ENCODE assay signal across 24 cellular contexts in the genomic region with DNA sequence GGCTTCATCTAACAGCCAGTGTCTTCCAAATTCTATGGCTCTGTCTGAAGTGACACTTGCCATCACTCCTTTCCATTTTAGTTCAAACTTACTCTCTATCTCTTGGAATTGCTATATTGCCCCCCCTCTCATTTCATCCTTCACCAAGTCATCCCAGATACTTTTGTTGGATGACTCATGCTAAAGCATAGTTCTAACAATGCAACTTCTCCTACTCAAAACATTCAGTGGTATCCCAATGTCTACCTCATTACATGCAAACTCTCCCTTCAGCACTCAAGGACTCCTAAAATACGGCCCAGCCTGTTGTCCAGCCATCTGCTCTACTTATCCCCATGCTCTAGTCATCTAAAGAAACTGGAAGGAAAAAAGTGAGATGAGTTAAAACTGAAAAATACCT.
"Had no signal": no experiment of that assay in that cellular context is flagged by ENCODE, and none has a peak within 500 bp of the region (broad histone marks: within the 10 kb centered on the region; RNA-seq: fewer than 3 reads in every experiment).

No MANE protein-coding gene starts in this region.

- DNase-seq: activated CD4-positive, alpha-beta T cell treated with anti-CD3 and anti-CD28 coated beads, Interleukin-2, amount 50 U/mL, for 4 hours; activated effector memory CD4-positive, alpha-beta T cell treated with anti-CD3 and anti-CD28 coated beads, Interleukin-2, amount 50 U/mL, for 16 hours; activated naive CD4-positive, alpha-beta T cell treated with anti-CD3 and anti-CD28 coated beads, Interleukin-2, amount 50 U/mL, for 16 hours; activated T-cell treated with anti-CD3 and anti-CD28 coated beads, Interleukin-2, amount 50 U/mL, for 72 hours; effector memory CD4-positive, alpha-beta T cell; hypothalamus; midbrain; nephron progenitor cell; occipital lobe; posterior cingulate gyrus; retina; stimulated activated CD4-positive, alpha-beta T cell treated with anti-CD3 and anti-CD28 coated beads, Interleukin-12 subunit alpha, Interleukin-12 subunit beta, amount 100 ng/mL, for 4 hours; stimulated activated CD4-positive, alpha-beta T cell treated with anti-CD3 and anti-CD28 coated beads, Interleukin-1b, Interleukin-23, amount 100 ng/mL, for 48 hours; stimulated activated naive CD4-positive, alpha-beta T cell treated with Interleukin-2 at 50 U/mL for 16 hours; T-helper 2 cell; tibial artery had no signal

- H3K4me1 ChIP-seq: ascending aorta, tibial artery had no signal

- H3K27me3 ChIP-seq: ascending aorta, cardiac muscle cell, tibial artery had no signal

- H3K4me3 Mint-ChIP-seq: activated T-cell treated with anti-CD3 and anti-CD28 coated beads, Interleukin-2, amount 50 U/mL, for 72 hours; dendritic cell treated with granulocyte-macrophage colony-stimulating factor and Interleukin-4, amounts not matched to agents 40 ng/mL and 50 ng/mL, for 4 days; nephron progenitor cell had no signal

- H3K27ac ChIP-seq: ascending aorta, cardiac muscle cell, epithelial cell of prostate, tibial artery had no signal

- H3K36me3 ChIP-seq: ascending aorta, cardiac muscle cell, tibial artery had no signal

- H3K9me3 ChIP-seq: ascending aorta, tibial artery had no signal

- H3K4me3 ChIP-seq: ascending aorta, cardiac muscle cell, lung, tibial artery had no signal

- H3K27ac Mint-ChIP-seq: activated T-cell treated with anti-CD3 and anti-CD28 coated beads, Interleukin-2, amount 50 U/mL, for 72 hours; dendritic cell treated with granulocyte-macrophage colony-stimulating factor and Interleukin-4, amounts not matched to agents 40 ng/mL and 50 ng/mL, for 4 days; nephron progenitor cell had no signal

- FAIRE-seq: frontal cortex, keratinocyte had no signal

- ATAC-seq: activated T-cell treated with anti-CD3 and anti-CD28 coated beads, Interleukin-2, amount 50 U/mL, for 72 hours; left lobe of liver had no signal

- H3K27me3 Mint-ChIP-seq: dendritic cell treated with granulocyte-macrophage colony-stimulating factor and Interleukin-4, amounts not matched to agents 40 ng/mL and 50 ng/mL, for 4 days had no signal
